Comparison of ENCODE assay signal across 2 cellular contexts in genomic region chr1:7508052-7508745, GRCh38.
TF ChIP-seq lines count a peak whose summit lies in the region.

No MANE protein-coding gene starts in this region.

TF ChIP-seq in IMR-90, 13 proteins besides CTCF, POLR2A, EP300 and RAD21:
- TF ChIP-seq BHLHE40 (IDR thresholded peaks at IDR 0.05; ENCODE audit: low read depth, low read length) (no peak), CEBPB (IDR thresholded peaks at IDR 0.05; ENCODE audit: low read depth, low read length) (no peak), MAZ (IDR thresholded peaks at IDR 0.05; ENCODE audit: borderline replicate concordance, low read depth, low read length) (no peak), MXI1 (IDR thresholded peaks at IDR 0.05; ENCODE audit: borderline replicate concordance, low read depth, low read length) (no peak), NFE2L2 (IDR thresholded peaks at IDR 0.05; ENCODE audit: low read depth, low read length) (no peak), SMC3 (IDR thresholded peaks at IDR 0.05; ENCODE audit: low read depth, low read length) (no peak), ELK1 (IDR thresholded peaks at IDR 0.05; ENCODE audit: borderline replicate concordance, low read depth, low read length) (no peak), RCOR1 (IDR thresholded peaks at IDR 0.05; ENCODE audit: insufficient replicate concordance, low read length) (no peak), CHD1 (IDR thresholded peaks at IDR 0.05; ENCODE audit: low read depth, low read length) (no peak)

TF ChIP-seq in H1, 55 proteins besides CTCF, POLR2A, EP300 and RAD21:
- TF ChIP-seq BRCA1 (IDR thresholded peaks at IDR 0.05; ENCODE audit: low read depth, low read length) (no peak), RBBP5 (IDR thresholded peaks at IDR 0.05; ENCODE audit: borderline replicate concordance, low read depth, low read length) (no peak), TEAD4 (IDR thresholded peaks at IDR 0.05; ENCODE audit: low read depth, low read length) (no peak), E2F6 (IDR thresholded peaks at IDR 0.05) (no peak)
